8 cellular contexts compared by ENCODE assay signal in the genomic region with DNA sequence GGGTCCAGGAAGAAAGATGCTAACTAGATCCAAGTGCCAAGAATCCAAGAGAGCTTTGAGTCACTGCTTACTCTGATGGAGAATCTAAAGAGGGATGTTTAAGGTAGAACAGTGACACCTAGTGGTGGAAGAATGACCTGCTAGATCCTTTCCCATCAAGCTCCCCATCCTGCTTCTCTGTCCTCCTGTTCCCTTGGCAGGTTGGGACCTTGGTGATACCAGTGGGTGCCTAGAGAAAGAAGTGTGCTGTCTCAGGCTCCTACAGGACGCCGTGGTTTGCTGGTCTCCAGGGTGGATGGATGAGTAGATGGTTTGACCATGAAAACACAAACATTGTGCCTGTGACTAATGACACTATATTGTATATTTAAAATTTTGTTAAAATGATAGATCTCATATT.
DNase-seq lines count a peak whose midpoint lies in the region; ATAC-seq and TF ChIP-seq lines count a peak whose summit lies in the region.

No MANE protein-coding gene starts in this region.

- peak; percentile 89 for ATAC-seq in GM18868 (IDR thresholded peaks at IDR 0.05; ENCODE audit: unreplicated experiment)
- peak; percentile 82 for ATAC-seq in HG03045 (IDR thresholded peaks at IDR 0.05; ENCODE audit: unreplicated experiment)
- ATAC-seq in T-helper 17 cell = peak; percentile 55
- no peak for ATAC-seq in HG03521 (IDR thresholded peaks at IDR 0.05; ENCODE audit: unreplicated experiment)

- DNase-seq in Caco-2 (peak; percentile 73 to 81), NCI-H1694 treated with DMSO at 0.1 percent for 48 hours (lab: John Stamatoyannopoulos, UW) (peak; percentile 38), T-helper 17 cell (no peak), epithelial cell of proximal tubule (ENCODE audit: low read depth) (peak; percentile 64), middle frontal gyrus (ENCODE audit: extremely low spot score, low spot score) (peak; percentile 63)

- H3K36me3 ChIP-seq in Caco-2 (ENCODE audit: control insufficient read depth, insufficient read depth, low read length) = no peaks in the 10 kb centered on the region

- CTCF ChIA-PET in Caco-2 (lab: Charles Lee) = interaction anchor here (0.6 to 1.9 kb wide), 27 partner anchors 9 to 551 kb away, joined by 3 to 31 read pairs (median 4); no protein-coding TSS in a partner anchor

- H3K27me3 ChIP-seq in Caco-2 (replicated peaks; ENCODE audit: control insufficient read depth, insufficient read depth, low read length) = no peaks in the 10 kb centered on the region

- H3K36me3 Mint-ChIP-seq in Caco-2 (ENCODE audit: insufficient read depth, unreplicated experiment) = no peaks in the 10 kb centered on the region
- no peaks in the 10 kb centered on the region for H3K36me3 Mint-ChIP-seq in T-helper 17 cell (ENCODE audit: low read depth)

- H3K4me1 ChIP-seq in Caco-2 = no peaks in the 10 kb centered on the region

- TF ChIP-seq CTCF in Caco-2 (IDR thresholded peaks at IDR 0.05; ENCODE audit: insufficient read depth in 1 of 2, low read depth in 1 of 2, low read length in 1 of 2, severe bottlenecking in 1 of 2, unreplicated experiment in 1 of 2) (peak; percentile 85 to 91), epithelial cell of proximal tubule (conservative IDR thresholded peaks at IDR 0.05; ENCODE audit: low read depth, low read length) (peak; percentile 81)

- POLR2A ChIA-PET in Caco-2 (lab: Charles Lee) = no interaction called here

- H3K9me3 ChIP-seq in Caco-2 (no peaks in the 10 kb centered on the region), T-helper 17 cell (ENCODE audit: control insufficient read depth, low read length, poor library complexity, severe bottlenecking) (no peaks in the 10 kb centered on the region)

- H3K4me3 ChIP-seq in Caco-2 (ENCODE audit: low read depth, low read length) (no peak overlapping the region), epithelial cell of proximal tubule (ENCODE audit: low read depth, low read length) (no peak overlapping the region)

- no peaks in the 10 kb centered on the region for H3K9me3 Mint-ChIP-seq in Caco-2 (ENCODE audit: unreplicated experiment)

- no TSS peak for BruUV-seq in Caco-2 (replicated peaks; lab: Mats Ljungman, UMichigan)

- H3K4me3 Mint-ChIP-seq in Caco-2 (ENCODE audit: unreplicated experiment) (no peak overlapping the region), T-helper 17 cell (no peak overlapping the region)

- H3K27me3 Mint-ChIP-seq in Caco-2 (ENCODE audit: insufficient read depth, unreplicated experiment) (no peaks in the 10 kb centered on the region), T-helper 17 cell (peaks cover 13% of the 10 kb centered on the region)

- H3K4me1 Mint-ChIP-seq in Caco-2 (ENCODE audit: low read depth, unreplicated experiment) (no peaks in the 10 kb centered on the region), T-helper 17 cell (no peaks in the 10 kb centered on the region)

- intact Hi-C loops in Caco-2 (cut with micrococcal nuclease; ENCODE audit: unreplicated experiment) = loop anchor here (1.0 to 5.0 kb wide), 3 partner anchors 69 to 499 kb away; no protein-coding TSS in a partner anchor

- no peak overlapping the region for H3K27ac Mint-ChIP-seq in Caco-2 (ENCODE audit: unreplicated experiment)
- H3K27ac Mint-ChIP-seq in T-helper 17 cell = no peak overlapping the region

Comparison
In these comparisons a context has a peak if more than half of its experiments do, and no peak if none do; other contexts are left out.
1. DNase-seq: peak in Caco-2 (2 of 2), NCI-H1694 treated with DMSO at 0.1 percent for 48 hours (single experiment), epithelial cell of proximal tubule (single experiment) and middle frontal gyrus (single experiment); none in T-helper 17 cell (0 of 3).